In the genomic region with DNA sequence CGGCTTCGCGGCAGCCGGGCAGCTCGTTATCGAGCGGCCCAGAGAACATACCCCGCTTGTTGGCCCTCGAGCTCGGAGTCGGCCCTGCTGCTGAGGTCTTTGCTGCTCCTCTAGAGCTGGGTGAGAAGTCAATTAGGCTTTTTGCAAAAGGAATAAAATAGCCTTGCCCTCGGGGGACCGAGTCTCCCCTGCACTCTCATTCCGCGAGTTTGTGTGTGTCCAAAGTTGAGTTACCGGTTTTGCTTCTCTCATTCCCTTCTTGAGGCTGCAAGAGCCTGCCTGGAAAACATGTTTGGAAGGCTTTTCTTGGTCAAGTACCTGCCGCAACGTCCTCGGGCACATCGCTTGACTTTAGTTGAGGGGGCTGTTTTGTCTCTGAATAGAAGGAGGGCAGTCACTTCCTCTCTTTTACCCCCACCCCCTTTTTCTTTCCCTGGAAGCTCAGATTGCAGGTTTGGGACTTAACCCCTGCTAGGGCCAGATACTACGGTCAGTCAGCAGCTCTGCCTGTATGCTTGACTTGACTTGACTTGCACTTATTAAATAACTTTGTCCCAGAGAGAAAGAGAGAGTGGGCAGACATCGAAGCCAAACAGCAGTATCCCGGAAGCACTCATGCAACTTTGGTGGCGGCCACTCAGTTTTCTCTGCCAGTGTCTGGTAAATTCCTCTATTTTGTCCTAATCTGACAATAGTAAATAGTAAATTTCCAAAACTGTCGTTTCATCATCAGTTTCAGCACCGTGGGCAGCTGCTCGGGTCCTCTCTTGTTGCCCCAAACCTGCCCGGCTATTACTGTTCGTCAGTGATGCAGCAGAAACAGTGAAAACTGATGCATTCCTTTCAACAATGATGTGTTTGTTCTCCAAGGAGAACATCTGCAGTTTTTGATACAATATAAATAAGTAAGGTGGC, we compare ENCODE assay signal across 1 cellular context.
TF ChIP-seq lines count a peak whose summit lies in the region.

No MANE protein-coding gene starts in this region.

TF ChIP-seq in H1, 55 proteins besides CTCF, POLR2A, EP300 and RAD21:
- TF ChIP-seq EZH2 (IDR thresholded peaks at IDR 0.05; ENCODE audit: low read depth, low read length, severe bottlenecking) (no peak), POU5F1 (IDR thresholded peaks at IDR 0.05; ENCODE audit: low read depth, low read length) (no peak), TCF12 (IDR thresholded peaks at IDR 0.05; ENCODE audit: low read depth, low read length) (no peak), RFX5 (IDR thresholded peaks at IDR 0.05; ENCODE audit: borderline replicate concordance, low read depth, low read length) (no peak), RXRA (IDR thresholded peaks at IDR 0.05; ENCODE audit: insufficient read depth, low read depth, low read length) (no peak), TAF7 (optimal IDR thresholded peaks at IDR 0.05; ENCODE audit: borderline replicate concordance, low read depth, low read length) (no peak), CHD2 (IDR thresholded peaks at IDR 0.05; ENCODE audit: low read length) (no peak), GABPA (IDR thresholded peaks at IDR 0.05; ENCODE audit: borderline replicate concordance, insufficient read depth, low read length) (no peak), CBX8 (IDR thresholded peaks at IDR 0.05; ENCODE audit: borderline replicate concordance, low read depth, low read length) (no peak), CHD1 (IDR thresholded peaks at IDR 0.05; ENCODE audit: low read depth, low read length) (no peak), ASH2L (IDR thresholded peaks at IDR 0.05; ENCODE audit: low read length) (peak; percentile 59), TAF1 (IDR thresholded peaks at IDR 0.05; ENCODE audit: low read depth, low read length) (no peak), CEBPB (IDR thresholded peaks at IDR 0.05; ENCODE audit: low read depth, low read length) (no peak), SIN3A (conservative IDR thresholded peaks at IDR 0.05 in 1 of 2, IDR thresholded peaks at IDR 0.05 in 1 of 2; ENCODE audit: low read depth in 1 of 2, low read length in 2 of 2) (peak in 1 of 2 experiments; percentile 85; a peak in 2 of 4 replicates), TBP (IDR thresholded peaks at IDR 0.05; ENCODE audit: low read depth, low read length) (no peak), FOSL1 (IDR thresholded peaks at IDR 0.05; ENCODE audit: insufficient read depth, low read depth, low read length) (no peak), KDM5A (IDR thresholded peaks at IDR 0.05; ENCODE audit: low read length) (no peak), SP4 (IDR thresholded peaks at IDR 0.05; ENCODE audit: low read length) (no peak), SUZ12 (IDR thresholded peaks at IDR 0.05; ENCODE audit: low read length) (no peak), BCL11A (IDR thresholded peaks at IDR 0.05; ENCODE audit: low read depth in 2 of 2, low read length in 2 of 2) (no peak), HDAC6 (IDR thresholded peaks at IDR 0.05; ENCODE audit: low read depth, low read length) (no peak), BRCA1 (IDR thresholded peaks at IDR 0.05; ENCODE audit: low read depth, low read length) (no peak), CTBP2 (IDR thresholded peaks at IDR 0.05; ENCODE audit: borderline replicate concordance, insufficient read depth, insufficient read length, low read length) (no peak), SIX5 (IDR thresholded peaks at IDR 0.05; ENCODE audit: low read depth, low read length) (no peak), BACH1 (IDR thresholded peaks at IDR 0.05; ENCODE audit: low read length) (0 out of 2 replicates have a peak, but pooled peaks have one; percentile 37), SP2 (IDR thresholded peaks at IDR 0.05; ENCODE audit: low read length) (no peak), SAP30 (IDR thresholded peaks at IDR 0.05; ENCODE audit: insufficient read depth, insufficient replicate concordance, low read length) (peak; percentile 95), TEAD4 (IDR thresholded peaks at IDR 0.05; ENCODE audit: low read depth, low read length) (no peak), PHF8 (conservative IDR thresholded peaks at IDR 0.05; ENCODE audit: low read depth, low read length) (no peak), KDM4A (IDR thresholded peaks at IDR 0.05; ENCODE audit: low read depth, low read length, severe bottlenecking) (no peak), YY1 (IDR thresholded peaks at IDR 0.05; ENCODE audit: low read depth, low read length) (no peak), RNF2 (IDR thresholded peaks at IDR 0.05; ENCODE audit: borderline replicate concordance, low read depth, low read length, missing control alignments, poor library complexity, severe bottlenecking) (no peak), JUND (IDR thresholded peaks at IDR 0.05; ENCODE audit: low read length) (no peak), SRF (IDR thresholded peaks at IDR 0.05; ENCODE audit: low read depth, low read length) (no peak), CREB1 (IDR thresholded peaks at IDR 0.05) (no peak), HDAC2 (IDR thresholded peaks at IDR 0.05; ENCODE audit: borderline replicate concordance in 1 of 2, low read depth in 2 of 2, low read length in 2 of 2) (no peak), POLR2AphosphoS5 (IDR thresholded peaks at IDR 0.05; ENCODE audit: low read depth, low read length) (peak; percentile 25; the same call in 1 of the 2 replicates), KDM1A (IDR thresholded peaks at IDR 0.05; ENCODE audit: borderline replicate concordance, low read length) (no peak), JUN (IDR thresholded peaks at IDR 0.05; ENCODE audit: low read depth, low read length) (no peak), EGR1 (IDR thresholded peaks at IDR 0.05; ENCODE audit: borderline replicate concordance, low read depth, low read length) (no peak), GTF2F1 (IDR thresholded peaks at IDR 0.05; ENCODE audit: borderline replicate concordance, low read depth, low read length) (no peak), SIRT6 (IDR thresholded peaks at IDR 0.05; ENCODE audit: low read length) (no peak), MAFK (IDR thresholded peaks at IDR 0.05; ENCODE audit: low read depth, low read length) (no peak), ZNF274 (IDR thresholded peaks at IDR 0.05; ENCODE audit: borderline replicate concordance, extremely low read depth, low read length) (no peak)
- TF ChIP-seq, protein P1, sequence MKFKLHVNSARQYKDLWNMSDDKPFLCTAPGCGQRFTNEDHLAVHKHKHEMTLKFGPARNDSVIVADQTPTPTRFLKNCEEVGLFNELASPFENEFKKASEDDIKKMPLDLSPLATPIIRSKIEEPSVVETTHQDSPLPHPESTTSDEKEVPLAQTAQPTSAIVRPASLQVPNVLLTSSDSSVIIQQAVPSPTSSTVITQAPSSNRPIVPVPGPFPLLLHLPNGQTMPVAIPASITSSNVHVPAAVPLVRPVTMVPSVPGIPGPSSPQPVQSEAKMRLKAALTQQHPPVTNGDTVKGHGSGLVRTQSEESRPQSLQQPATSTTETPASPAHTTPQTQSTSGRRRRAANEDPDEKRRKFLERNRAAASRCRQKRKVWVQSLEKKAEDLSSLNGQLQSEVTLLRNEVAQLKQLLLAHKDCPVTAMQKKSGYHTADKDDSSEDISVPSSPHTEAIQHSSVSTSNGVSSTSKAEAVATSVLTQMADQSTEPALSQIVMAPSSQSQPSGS (IDR thresholded peaks at IDR 0.05; ENCODE audit: low read length) = no peak
- TF ChIP-seq, protein P2, sequence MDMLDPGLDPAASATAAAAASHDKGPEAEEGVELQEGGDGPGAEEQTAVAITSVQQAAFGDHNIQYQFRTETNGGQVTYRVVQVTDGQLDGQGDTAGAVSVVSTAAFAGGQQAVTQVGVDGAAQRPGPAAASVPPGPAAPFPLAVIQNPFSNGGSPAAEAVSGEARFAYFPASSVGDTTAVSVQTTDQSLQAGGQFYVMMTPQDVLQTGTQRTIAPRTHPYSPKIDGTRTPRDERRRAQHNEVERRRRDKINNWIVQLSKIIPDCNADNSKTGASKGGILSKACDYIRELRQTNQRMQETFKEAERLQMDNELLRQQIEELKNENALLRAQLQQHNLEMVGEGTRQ (IDR thresholded peaks at IDR 0.05; ENCODE audit: low read length) = no peak
- TF ChIP-seq, protein P3, sequence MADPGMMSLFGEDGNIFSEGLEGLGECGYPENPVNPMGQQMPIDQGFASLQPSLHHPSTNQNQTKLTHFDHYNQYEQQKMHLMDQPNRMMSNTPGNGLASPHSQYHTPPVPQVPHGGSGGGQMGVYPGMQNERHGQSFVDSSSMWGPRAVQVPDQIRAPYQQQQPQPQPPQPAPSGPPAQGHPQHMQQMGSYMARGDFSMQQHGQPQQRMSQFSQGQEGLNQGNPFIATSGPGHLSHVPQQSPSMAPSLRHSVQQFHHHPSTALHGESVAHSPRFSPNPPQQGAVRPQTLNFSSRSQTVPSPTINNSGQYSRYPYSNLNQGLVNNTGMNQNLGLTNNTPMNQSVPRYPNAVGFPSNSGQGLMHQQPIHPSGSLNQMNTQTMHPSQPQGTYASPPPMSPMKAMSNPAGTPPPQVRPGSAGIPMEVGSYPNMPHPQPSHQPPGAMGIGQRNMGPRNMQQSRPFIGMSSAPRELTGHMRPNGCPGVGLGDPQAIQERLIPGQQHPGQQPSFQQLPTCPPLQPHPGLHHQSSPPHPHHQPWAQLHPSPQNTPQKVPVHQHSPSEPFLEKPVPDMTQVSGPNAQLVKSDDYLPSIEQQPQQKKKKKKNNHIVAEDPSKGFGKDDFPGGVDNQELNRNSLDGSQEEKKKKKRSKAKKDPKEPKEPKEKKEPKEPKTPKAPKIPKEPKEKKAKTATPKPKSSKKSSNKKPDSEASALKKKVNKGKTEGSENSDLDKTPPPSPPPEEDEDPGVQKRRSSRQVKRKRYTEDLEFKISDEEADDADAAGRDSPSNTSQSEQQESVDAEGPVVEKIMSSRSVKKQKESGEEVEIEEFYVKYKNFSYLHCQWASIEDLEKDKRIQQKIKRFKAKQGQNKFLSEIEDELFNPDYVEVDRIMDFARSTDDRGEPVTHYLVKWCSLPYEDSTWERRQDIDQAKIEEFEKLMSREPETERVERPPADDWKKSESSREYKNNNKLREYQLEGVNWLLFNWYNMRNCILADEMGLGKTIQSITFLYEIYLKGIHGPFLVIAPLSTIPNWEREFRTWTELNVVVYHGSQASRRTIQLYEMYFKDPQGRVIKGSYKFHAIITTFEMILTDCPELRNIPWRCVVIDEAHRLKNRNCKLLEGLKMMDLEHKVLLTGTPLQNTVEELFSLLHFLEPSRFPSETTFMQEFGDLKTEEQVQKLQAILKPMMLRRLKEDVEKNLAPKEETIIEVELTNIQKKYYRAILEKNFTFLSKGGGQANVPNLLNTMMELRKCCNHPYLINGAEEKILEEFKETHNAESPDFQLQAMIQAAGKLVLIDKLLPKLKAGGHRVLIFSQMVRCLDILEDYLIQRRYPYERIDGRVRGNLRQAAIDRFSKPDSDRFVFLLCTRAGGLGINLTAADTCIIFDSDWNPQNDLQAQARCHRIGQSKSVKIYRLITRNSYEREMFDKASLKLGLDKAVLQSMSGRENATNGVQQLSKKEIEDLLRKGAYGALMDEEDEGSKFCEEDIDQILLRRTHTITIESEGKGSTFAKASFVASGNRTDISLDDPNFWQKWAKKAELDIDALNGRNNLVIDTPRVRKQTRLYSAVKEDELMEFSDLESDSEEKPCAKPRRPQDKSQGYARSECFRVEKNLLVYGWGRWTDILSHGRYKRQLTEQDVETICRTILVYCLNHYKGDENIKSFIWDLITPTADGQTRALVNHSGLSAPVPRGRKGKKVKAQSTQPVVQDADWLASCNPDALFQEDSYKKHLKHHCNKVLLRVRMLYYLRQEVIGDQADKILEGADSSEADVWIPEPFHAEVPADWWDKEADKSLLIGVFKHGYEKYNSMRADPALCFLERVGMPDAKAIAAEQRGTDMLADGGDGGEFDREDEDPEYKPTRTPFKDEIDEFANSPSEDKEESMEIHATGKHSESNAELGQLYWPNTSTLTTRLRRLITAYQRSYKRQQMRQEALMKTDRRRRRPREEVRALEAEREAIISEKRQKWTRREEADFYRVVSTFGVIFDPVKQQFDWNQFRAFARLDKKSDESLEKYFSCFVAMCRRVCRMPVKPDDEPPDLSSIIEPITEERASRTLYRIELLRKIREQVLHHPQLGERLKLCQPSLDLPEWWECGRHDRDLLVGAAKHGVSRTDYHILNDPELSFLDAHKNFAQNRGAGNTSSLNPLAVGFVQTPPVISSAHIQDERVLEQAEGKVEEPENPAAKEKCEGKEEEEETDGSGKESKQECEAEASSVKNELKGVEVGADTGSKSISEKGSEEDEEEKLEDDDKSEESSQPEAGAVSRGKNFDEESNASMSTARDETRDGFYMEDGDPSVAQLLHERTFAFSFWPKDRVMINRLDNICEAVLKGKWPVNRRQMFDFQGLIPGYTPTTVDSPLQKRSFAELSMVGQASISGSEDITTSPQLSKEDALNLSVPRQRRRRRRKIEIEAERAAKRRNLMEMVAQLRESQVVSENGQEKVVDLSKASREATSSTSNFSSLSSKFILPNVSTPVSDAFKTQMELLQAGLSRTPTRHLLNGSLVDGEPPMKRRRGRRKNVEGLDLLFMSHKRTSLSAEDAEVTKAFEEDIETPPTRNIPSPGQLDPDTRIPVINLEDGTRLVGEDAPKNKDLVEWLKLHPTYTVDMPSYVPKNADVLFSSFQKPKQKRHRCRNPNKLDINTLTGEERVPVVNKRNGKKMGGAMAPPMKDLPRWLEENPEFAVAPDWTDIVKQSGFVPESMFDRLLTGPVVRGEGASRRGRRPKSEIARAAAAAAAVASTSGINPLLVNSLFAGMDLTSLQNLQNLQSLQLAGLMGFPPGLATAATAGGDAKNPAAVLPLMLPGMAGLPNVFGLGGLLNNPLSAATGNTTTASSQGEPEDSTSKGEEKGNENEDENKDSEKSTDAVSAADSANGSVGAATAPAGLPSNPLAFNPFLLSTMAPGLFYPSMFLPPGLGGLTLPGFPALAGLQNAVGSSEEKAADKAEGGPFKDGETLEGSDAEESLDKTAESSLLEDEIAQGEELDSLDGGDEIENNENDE (IDR thresholded peaks at IDR 0.05; ENCODE audit: insufficient replicate concordance, low read length) = no peak
- TF ChIP-seq, protein P4, sequence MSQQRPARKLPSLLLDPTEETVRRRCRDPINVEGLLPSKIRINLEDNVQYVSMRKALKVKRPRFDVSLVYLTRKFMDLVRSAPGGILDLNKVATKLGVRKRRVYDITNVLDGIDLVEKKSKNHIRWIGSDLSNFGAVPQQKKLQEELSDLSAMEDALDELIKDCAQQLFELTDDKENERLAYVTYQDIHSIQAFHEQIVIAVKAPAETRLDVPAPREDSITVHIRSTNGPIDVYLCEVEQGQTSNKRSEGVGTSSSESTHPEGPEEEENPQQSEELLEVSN (IDR thresholded peaks at IDR 0.05) = no peak
- TF ChIP-seq, protein P5, sequence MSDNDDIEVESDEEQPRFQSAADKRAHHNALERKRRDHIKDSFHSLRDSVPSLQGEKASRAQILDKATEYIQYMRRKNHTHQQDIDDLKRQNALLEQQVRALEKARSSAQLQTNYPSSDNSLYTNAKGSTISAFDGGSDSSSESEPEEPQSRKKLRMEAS (IDR thresholded peaks at IDR 0.05) = no peak
- TF ChIP-seq, protein P6, sequence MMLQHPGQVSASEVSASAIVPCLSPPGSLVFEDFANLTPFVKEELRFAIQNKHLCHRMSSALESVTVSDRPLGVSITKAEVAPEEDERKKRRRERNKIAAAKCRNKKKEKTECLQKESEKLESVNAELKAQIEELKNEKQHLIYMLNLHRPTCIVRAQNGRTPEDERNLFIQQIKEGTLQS (IDR thresholded peaks at IDR 0.05; ENCODE audit: insufficient read depth, low read depth, low read length) = peak; percentile 5; the same call in 1 of the 2 replicates
